In the genomic region with DNA sequence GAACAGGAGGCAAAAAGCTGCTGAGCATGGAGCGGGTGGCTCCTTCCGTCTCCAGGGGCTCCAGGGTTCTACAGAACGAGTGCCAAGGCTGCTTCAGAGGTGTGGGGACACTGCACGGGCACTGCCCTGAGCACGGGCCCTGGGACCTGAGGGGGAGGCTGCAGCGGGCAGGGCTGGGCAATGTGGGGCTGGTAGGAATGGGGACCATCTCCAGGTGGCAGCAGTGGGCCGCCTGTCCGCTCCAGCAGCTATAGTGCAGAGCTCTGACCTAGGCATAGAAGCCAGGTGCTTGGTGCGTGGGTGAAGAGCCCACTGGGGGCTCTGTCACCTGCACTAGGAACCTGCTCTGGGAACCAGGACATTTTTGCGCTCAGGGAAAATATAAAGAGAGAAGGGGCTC, we compare ENCODE assay signal across 8 cellular contexts. TPM values are rescaled to one million over a fixed set of nuclear protein-coding genes. Genes with fewer than 3 reads are reported as not detected.
DNase-seq lines count a peak whose midpoint lies in the region; FAIRE-seq and TF ChIP-seq lines count a peak whose summit lies in the region.

No MANE protein-coding gene starts in this region.

- no peak for FAIRE-seq in GM19239 (lab: Jason Lieb, UNC)

- TF ChIP-seq POLR2A in esophagus muscularis mucosa (IDR thresholded peaks at IDR 0.05; ENCODE audit: low read depth) = no peak

- peaks cover 53 to 69% of the 10 kb centered on the region in 2 donors for H3K36me3 Mint-ChIP-seq in CD14-positive monocyte
- H3K36me3 Mint-ChIP-seq in stimulated activated naive CD8-positive, alpha-beta T cell treated with anti-CD3 and anti-CD28 coated beads, Interleukin-15, Interleukin-2, amounts not matched to agents 100 ng/mL and 50 ng/mL, for 24 hours (ENCODE audit: low read depth) = peaks cover 53% of the 10 kb centered on the region

- H3K4me1 Mint-ChIP-seq in CD14-positive monocyte = peaks cover 32% of the 10 kb centered on the region
- H3K4me1 Mint-ChIP-seq in stimulated activated naive CD8-positive, alpha-beta T cell treated with anti-CD3 and anti-CD28 coated beads, Interleukin-15, Interleukin-2, amounts not matched to agents 100 ng/mL and 50 ng/mL, for 24 hours (ENCODE audit: low read depth) = peaks cover 36% of the 10 kb centered on the region

- H3K4me1 ChIP-seq in esophagus muscularis mucosa = peaks cover 42 to 59% (median 49%) of the 10 kb centered on the region in 4 donors

- H3K36me3 ChIP-seq in esophagus muscularis mucosa = peaks cover 62 to 72% (median 68%) of the 10 kb centered on the region in 4 donors

- H3K27ac Mint-ChIP-seq in CD14-positive monocyte = no peak overlapping the region
- peak overlapping the region; percentile 58 for H3K27ac Mint-ChIP-seq in stimulated activated naive CD8-positive, alpha-beta T cell treated with anti-CD3 and anti-CD28 coated beads, Interleukin-15, Interleukin-2, amounts not matched to agents 100 ng/mL and 50 ng/mL, for 24 hours

- H3K27ac ChIP-seq in esophagus muscularis mucosa (replicated peaks in 1 of 4) = peak overlapping the region in 3 of 4 donors; percentile 2 to 40 (median 14)

- WGBS in esophagus muscularis mucosa = 74% methylated on average over 8 of the region's 10 CpGs

- H3K4me3 ChIP-seq in esophagus muscularis mucosa = no peak overlapping the region

- TF ChIP-seq CTCF in CD14-positive monocyte (IDR thresholded peaks at IDR 0.05) (peak; percentile 21), esophagus muscularis mucosa (IDR thresholded peaks at IDR 0.05) (peak; percentile 34 to 57 (median 50))

- no peaks in the 10 kb centered on the region for H3K27me3 ChIP-seq in esophagus muscularis mucosa

- H3K9me3 ChIP-seq in esophagus muscularis mucosa = no peaks in the 10 kb centered on the region

- peaks cover 0 to 2% (median 0%) of the 10 kb centered on the region in 7 donors for H3K9me3 Mint-ChIP-seq in CD14-positive monocyte
- no peaks in the 10 kb centered on the region for H3K9me3 Mint-ChIP-seq in stimulated activated naive CD8-positive, alpha-beta T cell treated with anti-CD3 and anti-CD28 coated beads, Interleukin-15, Interleukin-2, amounts not matched to agents 100 ng/mL and 50 ng/mL, for 24 hours

- TF ChIP-seq EP300 in esophagus muscularis mucosa (IDR thresholded peaks at IDR 0.05) = no peak

- H3K4me3 Mint-ChIP-seq in CD14-positive monocyte = no peak overlapping the region
- H3K4me3 Mint-ChIP-seq in stimulated activated naive CD8-positive, alpha-beta T cell treated with anti-CD3 and anti-CD28 coated beads, Interleukin-15, Interleukin-2, amounts not matched to agents 100 ng/mL and 50 ng/mL, for 24 hours = no peak overlapping the region

- intact Hi-C loops in CD14-positive monocyte (cut with micrococcal nuclease) (no loop called here), esophagus muscularis mucosa (cut with DNase I) (no loop called here)

- peaks cover 0 to 1% (median 0%) of the 10 kb centered on the region in 3 donors for H3K27me3 Mint-ChIP-seq in CD14-positive monocyte (ENCODE audit: low read depth in 3 of 3)
- no peaks in the 10 kb centered on the region for H3K27me3 Mint-ChIP-seq in stimulated activated naive CD8-positive, alpha-beta T cell treated with anti-CD3 and anti-CD28 coated beads, Interleukin-15, Interleukin-2, amounts not matched to agents 100 ng/mL and 50 ng/mL, for 24 hours

- DNase-seq in CD14-positive monocyte (ENCODE audit: low spot score) (no peak), GM19239 (ENCODE audit: insufficient read length, low spot score) (peak; percentile 74), RPMI8226 (peak; percentile 69), esophagus muscularis mucosa (ENCODE audit: extremely low spot score) (no peak), SKM-1 (lab: John Stamatoyannopoulos, UW; ENCODE audit: unreplicated experiment) (no peak), dedifferentiated amniotic fluid mesenchymal stem cell (ENCODE audit: extremely low spot score) (no peak), GM03348 (ENCODE audit: low spot score) (no peak)

RNA-seq across cellular contexts. Expression of gene HDAC7, which starts 22.3 kb away (rescaled TPM):
- 1 to 10 TPM; 5.9 to 8.4 TPM for polyA plus RNA-seq in CD14-positive monocyte
- total RNA-seq in esophagus muscularis mucosa = 100 to 1,000 TPM in 1 of 4 donors, 10 to 100 TPM in 3; 58.3 to 105 (median 82.5) TPM

RNA-seq across cellular contexts. Expression of gene SLC48A1, which starts 24.4 kb away (rescaled TPM):
- polyA plus RNA-seq in CD14-positive monocyte = 10 to 100 TPM; 15.8 to 19.6 TPM
- 10 to 100 TPM; 34.5 to 56.0 (median 40.7) TPM for total RNA-seq in esophagus muscularis mucosa

RNA-seq across cellular contexts. Expression of gene RAPGEF3, which starts 38.8 kb away (rescaled TPM):
- under 1 TPM; 0.08 to 0.60 TPM for polyA plus RNA-seq in CD14-positive monocyte
- 10 to 100 TPM; 18.3 to 48.2 (median 32.5) TPM for total RNA-seq in esophagus muscularis mucosa

Comparison
In these comparisons a context has a peak if more than half of its experiments do, and no peak if none do; other contexts are left out.
1. DNase-seq: peak in GM19239 (single experiment) and RPMI8226 (single experiment); none in CD14-positive monocyte (single experiment), esophagus muscularis mucosa (single experiment), SKM-1 (single experiment), dedifferentiated amniotic fluid mesenchymal stem cell (single experiment) and GM03348 (single experiment).